In the genomic region with DNA sequence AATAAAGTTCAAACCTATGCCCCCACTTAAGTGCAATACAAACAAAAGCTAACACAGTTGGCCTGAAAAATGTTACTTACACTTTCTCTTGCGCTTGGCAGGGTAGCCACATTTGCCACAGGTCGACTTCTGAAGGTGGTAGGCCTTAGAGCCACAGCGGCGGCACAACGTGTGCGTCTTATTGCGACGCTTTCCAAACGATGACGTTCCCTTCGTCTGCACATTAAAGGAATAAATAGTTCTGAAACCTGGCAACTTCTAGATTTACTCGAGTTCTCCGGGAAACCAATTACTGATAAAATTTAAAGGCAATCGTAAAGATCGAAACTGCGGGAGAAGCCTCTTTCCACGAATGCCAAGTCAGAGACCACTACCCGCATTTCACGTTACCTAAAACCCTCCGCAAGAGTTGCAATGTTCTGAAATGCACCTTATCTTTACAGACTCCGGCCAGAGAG, we compare ENCODE assay signal across 8 cellular contexts. TPM values are rescaled to one million over a fixed set of nuclear protein-coding genes. Genes with fewer than 3 reads are reported as not detected.
DNase-seq lines count a peak whose midpoint lies in the region; ATAC-seq and TF ChIP-seq lines count a peak whose summit lies in the region.

No MANE protein-coding gene starts in this region.

- under 1% methylated on average over 21 of the region's 21 CpGs for WGBS in right cardiac atrium

- H3K9ac ChIP-seq in skeletal muscle tissue (ENCODE audit: low read depth in 1 of 3, low read length in 3 of 3) = peak overlapping the region; percentile 87 to 97 (median 90)

- no peak for ATAC-seq in right cardiac atrium
- ATAC-seq in GM21619 (IDR thresholded peaks at IDR 0.05; ENCODE audit: unreplicated experiment) = no peak
- ATAC-seq in GM18868 (IDR thresholded peaks at IDR 0.05; ENCODE audit: unreplicated experiment) = no peak

- H3K4me1 Mint-ChIP-seq in activated naive CD4-positive, alpha-beta T cell treated with anti-CD3 and anti-CD28 coated beads, Interleukin-2, amount 10 ng/mL, durations not matched to agents 7 days and 5 days = peaks cover 63% of the 10 kb centered on the region

- intact Hi-C loops in right cardiac atrium (cut with DNase I) = no loop called here

- peaks cover 6% of the 10 kb centered on the region for H3K27me3 Mint-ChIP-seq in activated naive CD4-positive, alpha-beta T cell treated with anti-CD3 and anti-CD28 coated beads, Interleukin-2, amount 10 ng/mL, durations not matched to agents 7 days and 5 days

- no peaks in the 10 kb centered on the region for H3K9me3 ChIP-seq in right cardiac atrium (ENCODE audit: control insufficient read depth, low read length)
- no peaks in the 10 kb centered on the region for H3K9me3 ChIP-seq in skeletal muscle tissue (ENCODE audit: control insufficient read depth in 3 of 3, low read length in 3 of 3)

- no peaks in the 10 kb centered on the region for H3K9me3 Mint-ChIP-seq in activated naive CD4-positive, alpha-beta T cell treated with anti-CD3 and anti-CD28 coated beads, Interleukin-2, amount 10 ng/mL, durations not matched to agents 7 days and 5 days

- H3K4me3 ChIP-seq in GM06990 (replicated peaks; ENCODE audit: low read depth, low read length) (peak overlapping the region; percentile 95), right cardiac atrium (ENCODE audit: low read length) (peak overlapping the region; percentile 94), skeletal muscle tissue (ENCODE audit: low read length in 3 of 3) (peak overlapping the region; percentile 89 to 92 (median 92))

- CTCF ChIA-PET in activated naive CD4-positive, alpha-beta T cell treated with anti-CD3 and anti-CD28 coated beads, Interleukin-2, amount 10 ng/mL, durations not matched to agents 7 days and 5 days (lab: Charles Lee) = no interaction called here
- CTCF ChIA-PET in GM10248 (lab: Yijun Ruan, JAX) = no interaction called here

- peaks cover 16% of the 10 kb centered on the region for H3K36me3 ChIP-seq in GM06990 (ENCODE audit: control insufficient read depth, insufficient read depth, low read length)
- H3K36me3 ChIP-seq in skeletal muscle tissue (ENCODE audit: control insufficient read depth in 3 of 3, insufficient read depth in 3 of 3, low read length in 3 of 3) = peaks cover 20 to 41% (median 39%) of the 10 kb centered on the region in 3 donors

- POLR2A ChIA-PET in GM10248 (lab: Yijun Ruan, JAX) = interaction anchor here (1.0 to 3.3 kb wide), 3 partner anchors 11 to 13 kb away, joined by 4 to 13 read pairs (median 7); no protein-coding TSS in a partner anchor

- no peaks in the 10 kb centered on the region for H3K27me3 ChIP-seq in GM06990 (replicated peaks; ENCODE audit: control insufficient read depth, insufficient read depth, low read length)
- H3K27me3 ChIP-seq in right cardiac atrium (ENCODE audit: control insufficient read depth, insufficient read depth) = no peaks in the 10 kb centered on the region
- no peaks in the 10 kb centered on the region for H3K27me3 ChIP-seq in skeletal muscle tissue (ENCODE audit: control insufficient read depth in 3 of 3, insufficient read depth in 3 of 3, low read length in 3 of 3)

- TF ChIP-seq CTCF in GM06990 (IDR thresholded peaks at IDR 0.05; ENCODE audit: insufficient read depth, low read length, poor library complexity, severe bottlenecking) = no peak
- no peak for TF ChIP-seq CTCF in GM10248 (IDR thresholded peaks at IDR 0.05; ENCODE audit: control extremely low read depth, extremely low read depth, low read depth, missing control alignments)

- H3K27ac Mint-ChIP-seq in activated naive CD4-positive, alpha-beta T cell treated with anti-CD3 and anti-CD28 coated beads, Interleukin-2, amount 10 ng/mL, durations not matched to agents 7 days and 5 days = peak overlapping the region; percentile 99

- peak overlapping the region; percentile 90 for H3K27ac ChIP-seq in right cardiac atrium (ENCODE audit: low read length)
- H3K27ac ChIP-seq in skeletal muscle tissue (ENCODE audit: low read depth, low read length) = peak overlapping the region; percentile 96

- H3K4me3 Mint-ChIP-seq in activated naive CD4-positive, alpha-beta T cell treated with anti-CD3 and anti-CD28 coated beads, Interleukin-2, amount 10 ng/mL, durations not matched to agents 7 days and 5 days = peak overlapping the region; percentile 97

- H3K4me1 ChIP-seq in right cardiac atrium (ENCODE audit: control insufficient read depth, insufficient read depth, low read length) (no peaks in the 10 kb centered on the region), skeletal muscle tissue (ENCODE audit: control insufficient read depth in 3 of 3, insufficient read depth in 3 of 3, low read length in 3 of 3) (peaks cover 10 to 26% (median 16%) of the 10 kb centered on the region in 3 donors)

- H3K36me3 Mint-ChIP-seq in activated naive CD4-positive, alpha-beta T cell treated with anti-CD3 and anti-CD28 coated beads, Interleukin-2, amount 10 ng/mL, durations not matched to agents 7 days and 5 days = peaks cover 48% of the 10 kb centered on the region

- DNase-seq in GM06990 (ENCODE audit: extremely low read depth, insufficient read length) (no peak), NCI-H2227 (lab: John Stamatoyannopoulos, UW; ENCODE audit: unreplicated experiment) (peak; percentile 56), right cardiac atrium (no peak), GM10248 (ENCODE audit: extremely low spot score) (no peak)
- peak; percentile 70 for DNase-seq in activated naive CD4-positive, alpha-beta T cell treated with anti-CD3 and anti-CD28 coated beads, Interleukin-2, amount 10 ng/mL, durations not matched to agents 7 days and 5 days

RNA-seq across cellular contexts. Expression of gene RPL37, which starts 0.6 kb away (rescaled TPM):
- 100 to 1,000 TPM; 583 to 782 (median 626) TPM for total RNA-seq in right cardiac atrium
- 849 TPM for polyA plus RNA-seq in right cardiac atrium
- total RNA-seq in skeletal muscle tissue = 2,214 TPM

RNA-seq across cellular contexts. Expression of gene CARD6, which starts 6.7 kb away (rescaled TPM):
- total RNA-seq in right cardiac atrium = 1 to 10 TPM; 7.7 to 9.6 (median 8.5) TPM
- 3.8 TPM for polyA plus RNA-seq in right cardiac atrium
- total RNA-seq in skeletal muscle tissue = 3.1 TPM

RNA-seq across cellular contexts. Expression of gene PRKAA1, which starts 36.2 kb away (rescaled TPM):
- 10 to 100 TPM; 35.7 to 50.9 (median 43.7) TPM for total RNA-seq in right cardiac atrium
- 16.9 TPM for polyA plus RNA-seq in right cardiac atrium
- 41.2 TPM for total RNA-seq in skeletal muscle tissue

Comparison
In these comparisons a context has a peak if more than half of its experiments do, and no peak if none do; other contexts are left out.
1. DNase-seq: peak in NCI-H2227 (single experiment) and activated naive CD4-positive, alpha-beta T cell treated with anti-CD3 and anti-CD28 coated beads, Interleukin-2, amount 10 ng/mL, durations not matched to agents 7 days and 5 days (single experiment); none in GM06990 (single experiment), right cardiac atrium (0 of 3) and GM10248 (single experiment).
2. Peak in every context shown above with its lines, with median percentiles within 50 percentile points of each other: H3K4me3 ChIP-seq.